ENCODE assay signal across 19 cellular contexts in genomic region chr20:44398303-44398702, GRCh38. TPM values are rescaled to one million over a fixed set of nuclear protein-coding genes. Genes with fewer than 3 reads are reported as not detected.
DNase-seq lines count a peak whose midpoint lies in the region; ATAC-seq and TF ChIP-seq lines count a peak whose summit lies in the region.
"Had no signal": no experiment of that assay in that cellular context is flagged by ENCODE, and none has a peak within 500 bp of the region (broad histone marks: within the 10 kb centered on the region; RNA-seq: fewer than 3 reads in every experiment).

No MANE protein-coding gene starts in this region.

- no TSS peak for BruUV-seq in MCF 10A (replicated peaks; lab: Mats Ljungman, UMichigan)

- H3K4me3 ChIP-seq in breast epithelium, result no peak overlapping the region
- H3K4me3 ChIP-seq in fibroblast of mammary gland (ENCODE audit: control insufficient read depth, low read depth, low read length), result no peak overlapping the region
- H3K4me3 ChIP-seq: GM23338, lower lobe of right lung, stomach had no signal

- CTCF ChIA-PET in MCF 10A (lab: Yijun Ruan, JAX), result interaction anchor here (0.6 to 2.6 kb wide), 12 partner anchors 9 to 244 kb away, joined by 3 to 16 read pairs (median 4); partner anchors contain the start of gene FITM2

- peak; percentile 93 for DNase-seq in MCF 10A (ENCODE audit: unreplicated experiment)
- no peak for DNase-seq in breast epithelium (ENCODE audit: low spot score in 2 of 2)
- no peak for DNase-seq in T-helper 17 cell
- DNase-seq in fibroblast of mammary gland (ENCODE audit: low read depth), result peak; percentile 93
- no peak for DNase-seq in stimulated activated naive B cell treated with anti-CD40 and anti-IgM and Interleukin-4, amounts not matched to agents 10 μg/mL and 1 μg/mL and 100 μg/mL, for 72 hours
- DNase-seq in NCI-H510A treated with DMSO at 0.1 percent for 48 hours (lab: John Stamatoyannopoulos, UW), result no peak
- no peak for DNase-seq in iPS-NIHi11 (ENCODE audit: low spot score)
- DNase-seq in DMS79 treated with DMSO at 0.1 percent for 48 hours (lab: John Stamatoyannopoulos, UW), result no peak
- DNase-seq: activated naive CD4-positive, alpha-beta T cell; Calu3; Karpas-422; lower lobe of right lung; NK-92 treated with Interleukin-12 subunit alpha and Interleukin-12 subunit beta, amount 100 ng/mL, for 24 hours; stomach had no signal

- no peaks in the 10 kb centered on the region for H3K27me3 ChIP-seq in breast epithelium
- H3K27me3 ChIP-seq: neutrophil had no signal

- TF ChIP-seq POLR2A in breast epithelium (IDR thresholded peaks at IDR 0.05), result no peak

- no peak overlapping the region for H3K27ac ChIP-seq in breast epithelium
- H3K27ac ChIP-seq: lower lobe of right lung, neutrophil, stomach had no signal

- H3K9me3 Mint-ChIP-seq in MCF 10A (ENCODE audit: unreplicated experiment), result no peaks in the 10 kb centered on the region
- H3K9me3 Mint-ChIP-seq in stimulated activated naive B cell treated with anti-CD40 and anti-IgM and Interleukin-4, amounts not matched to agents 10 μg/mL and 1 μg/mL and 100 μg/mL, for 72 hours, result no peaks in the 10 kb centered on the region
- H3K9me3 Mint-ChIP-seq: GM23338 had no signal

- no peaks in the 10 kb centered on the region for H3K36me3 Mint-ChIP-seq in MCF 10A (ENCODE audit: insufficient read depth, unreplicated experiment)
- peaks cover 3% of the 10 kb centered on the region for H3K36me3 Mint-ChIP-seq in T-helper 17 cell (ENCODE audit: low read depth)
- H3K36me3 Mint-ChIP-seq in stimulated activated naive B cell treated with anti-CD40 and anti-IgM and Interleukin-4, amounts not matched to agents 10 μg/mL and 1 μg/mL and 100 μg/mL, for 72 hours, result no peaks in the 10 kb centered on the region

- intact Hi-C loops in MCF 10A (cut with micrococcal nuclease), result no loop called here
- intact Hi-C loops in breast epithelium (cut with DNase I; ENCODE audit: low total_unique reads), result no loop called here

- POLR2A ChIA-PET in MCF 10A (lab: Yijun Ruan, JAX), result interaction anchor here (0.6 to 2.8 kb wide), 13 partner anchors 9 to 211 kb away, joined by 3 to 29 read pairs (median 3); partner anchors contain the start of genes OSER1 and TTPAL

- no peaks in the 10 kb centered on the region for H3K4me1 ChIP-seq in breast epithelium
- H3K4me1 ChIP-seq: lower lobe of right lung had no signal

- no peaks in the 10 kb centered on the region for H3K36me3 ChIP-seq in breast epithelium
- H3K36me3 ChIP-seq: lower lobe of right lung, neutrophil, stomach had no signal

- H3K4me1 Mint-ChIP-seq in MCF 10A (ENCODE audit: insufficient read depth, unreplicated experiment) (peaks cover 10% of the 10 kb centered on the region), T-helper 17 cell (peaks cover 5% of the 10 kb centered on the region)
- no peaks in the 10 kb centered on the region for H3K4me1 Mint-ChIP-seq in stimulated activated naive B cell treated with anti-CD40 and anti-IgM and Interleukin-4, amounts not matched to agents 10 μg/mL and 1 μg/mL and 100 μg/mL, for 72 hours
- H3K4me1 Mint-ChIP-seq: GM23338 had no signal

- ATAC-seq in T-helper 17 cell, result no peak
- ATAC-seq in stimulated activated naive B cell treated with anti-CD40 and anti-IgM and Interleukin-4, amounts not matched to agents 10 μg/mL and 1 μg/mL and 100 μg/mL, for 72 hours (replicated peaks), result no peak
- ATAC-seq: GM23338, lower lobe of right lung had no signal

- H3K9me3 ChIP-seq in breast epithelium (no peaks in the 10 kb centered on the region), T-helper 17 cell (ENCODE audit: control insufficient read depth, low read length, poor library complexity, severe bottlenecking) (no peaks in the 10 kb centered on the region)
- H3K9me3 ChIP-seq: lower lobe of right lung, neutrophil, stomach had no signal

- H3K27ac Mint-ChIP-seq in MCF 10A (ENCODE audit: low read depth, unreplicated experiment) (peak overlapping the region; percentile 58), T-helper 17 cell (peak overlapping the region; percentile 16)
- H3K27ac Mint-ChIP-seq in stimulated activated naive B cell treated with anti-CD40 and anti-IgM and Interleukin-4, amounts not matched to agents 10 μg/mL and 1 μg/mL and 100 μg/mL, for 72 hours, result no peak overlapping the region
- H3K27ac Mint-ChIP-seq: GM23338 had no signal

- H3K4me3 Mint-ChIP-seq in MCF 10A (ENCODE audit: unreplicated experiment) (no peak overlapping the region), T-helper 17 cell (no peak overlapping the region)
- H3K4me3 Mint-ChIP-seq in stimulated activated naive B cell treated with anti-CD40 and anti-IgM and Interleukin-4, amounts not matched to agents 10 μg/mL and 1 μg/mL and 100 μg/mL, for 72 hours, result no peak overlapping the region
- H3K4me3 Mint-ChIP-seq: GM23338 had no signal

- TF ChIP-seq CTCF in MCF 10A (IDR thresholded peaks at IDR 0.05; ENCODE audit: unreplicated experiment) (no peak), breast epithelium (IDR thresholded peaks at IDR 0.05) (no peak), fibroblast of mammary gland (conservative IDR thresholded peaks at IDR 0.05; ENCODE audit: control insufficient read depth, insufficient read depth, low read depth, low read length) (no peak)

- no peaks in the 10 kb centered on the region for H3K27me3 Mint-ChIP-seq in MCF 10A (ENCODE audit: insufficient read depth, unreplicated experiment)
- H3K27me3 Mint-ChIP-seq in T-helper 17 cell, result peaks cover 38% of the 10 kb centered on the region
- peaks cover 32 to 40% of the 10 kb centered on the region in 2 donors for H3K27me3 Mint-ChIP-seq in stimulated activated naive B cell treated with anti-CD40 and anti-IgM and Interleukin-4, amounts not matched to agents 10 μg/mL and 1 μg/mL and 100 μg/mL, for 72 hours

RNA-seq across cellular contexts. Expression of gene HNF4A, which starts 42.8 kb away (rescaled TPM):
- total RNA-seq in MCF 10A (2022), result 0.22 TPM in 1 of 2 replicates, not detected in the other
- 1 to 10 TPM in 1 of 3 donors, not detected in 2; 1.6 TPM for total RNA-seq in breast epithelium
- not detected for total RNA-seq in T-helper 17 cell
- total RNA-seq: A673, cardiac septum, GM23338, skeletal muscle tissue had no signal

Comparison
In these comparisons a context has a peak if more than half of its experiments do, and no peak if none do; other contexts are left out.
1. DNase-seq: peak in MCF 10A (single experiment) and fibroblast of mammary gland (single experiment); none in breast epithelium (0 of 2), T-helper 17 cell (0 of 3), stimulated activated naive B cell treated with anti-CD40 and anti-IgM and Interleukin-4, amounts not matched to agents 10 μg/mL and 1 μg/mL and 100 μg/mL, for 72 hours (single experiment), NCI-H510A treated with DMSO at 0.1 percent for 48 hours (single experiment), iPS-NIHi11 (single experiment) and DMS79 treated with DMSO at 0.1 percent for 48 hours (single experiment).